ENCODE assay signal across 16 cellular contexts in the genomic region with DNA sequence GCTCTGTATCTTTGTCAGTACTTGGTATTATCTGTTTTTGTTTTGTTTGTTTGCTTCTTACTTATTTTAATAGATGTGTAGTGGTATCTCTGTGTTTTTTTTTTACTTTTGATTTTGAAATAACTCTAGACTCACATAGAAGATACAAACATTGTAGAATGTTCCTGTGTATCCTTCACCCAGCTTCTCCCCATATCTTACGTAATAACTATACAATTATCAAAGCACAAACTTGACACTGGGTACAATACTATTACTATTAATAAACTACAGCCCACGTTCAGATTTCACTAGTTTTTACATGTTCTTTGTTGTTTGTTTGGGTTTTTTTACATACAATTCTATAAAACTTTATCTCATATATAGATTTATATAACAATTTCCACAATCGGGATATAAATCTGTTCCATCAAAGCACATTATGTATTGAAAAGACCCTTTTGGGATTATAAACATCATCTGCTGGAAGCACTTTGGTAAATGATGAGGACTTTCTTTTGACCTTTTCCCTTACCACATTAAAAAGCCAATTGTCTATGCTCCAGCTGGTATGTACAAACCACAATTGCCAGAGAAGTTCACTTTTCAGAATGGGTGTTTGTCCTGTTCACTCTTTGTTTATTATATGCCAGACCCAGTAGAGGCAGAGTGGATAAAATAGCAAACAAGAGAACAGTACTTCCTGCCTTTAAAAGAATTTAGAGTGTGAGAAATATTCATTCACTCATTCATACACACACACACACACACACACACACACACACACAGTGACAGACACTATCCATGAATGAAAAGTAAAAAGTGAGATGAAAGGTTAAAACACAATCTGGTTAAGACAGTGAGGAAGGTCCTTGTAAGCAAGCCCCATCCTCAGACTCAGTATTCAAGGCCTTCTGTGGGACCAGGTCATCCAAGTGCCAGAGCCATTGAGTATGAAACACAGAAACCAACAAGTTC.
A peak's percentile ranks its signal among the peaks of the same experiment; 100 is the strongest.
DNase-seq lines count a peak whose midpoint lies in the region; ATAC-seq and TF ChIP-seq lines count a peak whose summit lies in the region.
"Had no signal": no experiment of that assay in that cellular context is flagged by ENCODE, and none has a peak within 500 bp of the region (broad histone marks: within the 10 kb centered on the region; RNA-seq: fewer than 3 reads in every experiment).

No MANE protein-coding gene starts in this region.

- no peak overlapping the region for H3K4ac ChIP-seq in IMR-90 (ENCODE audit: low read depth, low read length)

- peak overlapping the region; percentile 5; the same call in 1 of the 2 replicates for H3K4me2 ChIP-seq in IMR-90 (ENCODE audit: low read depth, low read length)

- H4K91ac ChIP-seq in IMR-90 (ENCODE audit: insufficient read depth, low read depth, low read length): no peak overlapping the region

- no peak overlapping the region for H4K5ac ChIP-seq in IMR-90 (ENCODE audit: low read depth, low read length)

- peaks cover 65% of the 10 kb centered on the region for H3K4me1 ChIP-seq in CD4-positive, alpha-beta memory T cell (ENCODE audit: insufficient read depth, low read length)
- peaks cover 12% of the 10 kb centered on the region for H3K4me1 ChIP-seq in IMR-90 (ENCODE audit: control insufficient read depth, insufficient read depth, low read length)
- H3K4me1 ChIP-seq in gastroesophageal sphincter: peaks cover 7 to 47% (median 9%) of the 10 kb centered on the region in 3 donors
- H3K4me1 ChIP-seq: uterus had no signal

- H3K4me1 Mint-ChIP-seq in CD4-positive, alpha-beta memory T cell: peaks cover 60 to 89% (median 76%) of the 10 kb centered on the region in 4 donors

- H3K36me3 ChIP-seq in CD4-positive, alpha-beta memory T cell (ENCODE audit: insufficient read depth, low read length): no peaks in the 10 kb centered on the region
- H3K36me3 ChIP-seq in IMR-90 (ENCODE audit: control insufficient read depth, insufficient read depth, low read length): no peaks in the 10 kb centered on the region; the same call in 1 of the 2 replicates
- no peaks in the 10 kb centered on the region for H3K36me3 ChIP-seq in gastroesophageal sphincter
- H3K36me3 ChIP-seq: cardiac muscle cell, uterus had no signal

- in situ Hi-C loops in IMR-90 (cut with MboI; ENCODE audit: low sequenced_read_pairs): no loop called here
- in situ Hi-C loops in astrocyte of the spinal cord (cut with HindIII; ENCODE audit: low sequenced_read_pairs): no loop called here

- peak overlapping the region in 6 of 7 donors; percentile 19 to 83 (median 43) for H3K27ac Mint-ChIP-seq in CD4-positive, alpha-beta memory T cell
- H3K27ac Mint-ChIP-seq: B cell had no signal

- no peak for TF ChIP-seq POLR2A in IMR-90 (IDR thresholded peaks at IDR 0.05; ENCODE audit: low read depth, low read length)
- TF ChIP-seq POLR2A in gastroesophageal sphincter (IDR thresholded peaks at IDR 0.05): no peak

- H3K56ac ChIP-seq in IMR-90 (ENCODE audit: extremely low read depth, insufficient read depth, low read length): no peak overlapping the region

- dilution Hi-C loops in IMR-90 (cut with HindIII; ENCODE audit: low sequenced_read_pairs, unreplicated experiment): no loop called here

- H2BK15ac ChIP-seq in IMR-90 (ENCODE audit: low read depth, low read length): 0 out of 3 replicates have a peak overlapping the region, but pooled peaks have one; percentile 19

- no peak overlapping the region for H2BK5ac ChIP-seq in IMR-90 (ENCODE audit: low read depth, low read length, poor library complexity, severe bottlenecking)

- H3K4me3 ChIP-seq in CD4-positive, alpha-beta memory T cell (ENCODE audit: low read length in 2 of 2): no peak overlapping the region
- H3K4me3 ChIP-seq in IMR-90 (ENCODE audit: insufficient read depth, low read depth, low read length) (no peak overlapping the region), astrocyte of the spinal cord (ENCODE audit: low read depth, low read length) (no peak overlapping the region), gastroesophageal sphincter (no peak overlapping the region)
- H3K4me3 ChIP-seq: cardiac muscle cell, uterus had no signal

- TF ChIP-seq CTCF in IMR-90 (conservative IDR thresholded peaks at IDR 0.05; ENCODE audit: low read depth, low read length) (no peak), astrocyte of the spinal cord (IDR thresholded peaks at IDR 0.05; ENCODE audit: low read depth, low read length) (no peak), gastroesophageal sphincter (IDR thresholded peaks at IDR 0.05) (no peak)

- no peak overlapping the region for H3K27ac ChIP-seq in CD4-positive, alpha-beta memory T cell (ENCODE audit: low read depth, low read length)
- H3K27ac ChIP-seq in IMR-90 (ENCODE audit: insufficient read depth, low read length): no peak overlapping the region
- no peak overlapping the region for H3K27ac ChIP-seq in gastroesophageal sphincter
- H3K27ac ChIP-seq: cardiac muscle cell, uterus had no signal

- no peak overlapping the region for H2AK9ac ChIP-seq in IMR-90 (replicated peaks; ENCODE audit: low read depth, low read length, poor library complexity)

- ATAC-seq in IMR-90 (ENCODE audit: low read depth) (peak; percentile 27), gastroesophageal sphincter (no peak)
- ATAC-seq: left colon, right cardiac atrium had no signal

- no peak overlapping the region for H2BK20ac ChIP-seq in IMR-90 (ENCODE audit: low read depth, low read length)

- no peak for TF ChIP-seq RAD21 in IMR-90 (IDR thresholded peaks at IDR 0.05; ENCODE audit: low read length)

- no peaks in the 10 kb centered on the region for H3K9me3 Mint-ChIP-seq in CD4-positive, alpha-beta memory T cell
- H3K9me3 Mint-ChIP-seq: nephron had no signal

- H3K23ac ChIP-seq in IMR-90 (ENCODE audit: low read depth, low read length): 0 out of 2 replicates have a peak overlapping the region, but pooled peaks have one; percentile 25

- no TSS peak for BruUV-seq in IMR-90 (replicated peaks; lab: Mats Ljungman, UMichigan)

- H2AK5ac ChIP-seq in IMR-90 (ENCODE audit: low read depth, low read length): peak overlapping the region; percentile 70

- peaks cover under 1 to 32% of the 10 kb centered on the region in 2 experiments; a peak in 3 of 4 replicates for H3K79me1 ChIP-seq in IMR-90 (ENCODE audit: low read depth in 1 of 2, low read length in 2 of 2)

- POLR2A ChIA-PET in CD4-positive, alpha-beta memory T cell (lab: Charles Lee; ENCODE audit: partially characterized antibody): no interaction called here
- POLR2A ChIA-PET in IMR-90 (lab: Charles Lee; ENCODE audit: unreplicated experiment): no interaction called here

- H3K27me3 Mint-ChIP-seq in CD4-positive, alpha-beta memory T cell: no peaks in the 10 kb centered on the region
- H3K27me3 Mint-ChIP-seq: B cell had no signal

- CTCF ChIA-PET in CD4-positive, alpha-beta memory T cell (lab: Charles Lee; ENCODE audit: partially characterized antibody): no interaction called here
- CTCF ChIA-PET in IMR-90 (lab: Yijun Ruan, JAX): no interaction called here

- no peak overlapping the region for H2AFZ ChIP-seq in IMR-90 (replicated peaks; ENCODE audit: low read length, poor library complexity)

- H3K4me3 Mint-ChIP-seq in CD4-positive, alpha-beta memory T cell: peak overlapping the region in 2 of 8 donors; percentile 35 to 59
- H3K4me3 Mint-ChIP-seq: B cell, nephron had no signal

- H4K20me1 ChIP-seq in IMR-90 (ENCODE audit: insufficient read depth, low read length): peaks cover 11% of the 10 kb centered on the region

- 0 out of 2 replicates have a peak overlapping the region, but pooled peaks have one; percentile 32 for H3K14ac ChIP-seq in IMR-90 (replicated peaks; ENCODE audit: low read depth, low read length)

- DNase-seq in CD4-positive, alpha-beta memory T cell: no peak
- DNase-seq in IMR-90 (no peak), astrocyte of the spinal cord (ENCODE audit: low read depth, low spot score) (peak; percentile 18), myocyte (ENCODE audit: low read depth) (peak; percentile 18), middle frontal gyrus (ENCODE audit: extremely low spot score, low spot score) (no peak), NCI-H1092 (lab: John Stamatoyannopoulos, UW) (no peak)
- no peak for DNase-seq in activated CD4-positive, alpha-beta T cell treated with anti-CD3 and anti-CD28 coated beads, Interleukin-2, amount 50 U/mL, for 4 hours
- DNase-seq: activated gamma-delta T cell treated with Interleukin-2 at 50 U/mL for 16 hours, left colon, NCI-H510A treated with DMSO at 0.1 percent for 48 hours, right cardiac atrium, uterus had no signal

- no peaks in the 10 kb centered on the region for H3K9me3 ChIP-seq in CD4-positive, alpha-beta memory T cell (ENCODE audit: control insufficient read depth in 1 of 2, low read length in 2 of 2)
- H3K9me3 ChIP-seq in IMR-90 (ENCODE audit: control insufficient read depth, insufficient read depth, low read length) (no peaks in the 10 kb centered on the region), gastroesophageal sphincter (no peaks in the 10 kb centered on the region)
- H3K9me3 ChIP-seq: uterus had no signal

- peaks cover 8% of the 10 kb centered on the region for H3K9me1 ChIP-seq in IMR-90 (ENCODE audit: insufficient read depth, low read length)

- H3K18ac ChIP-seq in IMR-90 (ENCODE audit: low read depth, low read length): peak overlapping the region; percentile 24; the same call in 1 of the 2 replicates

- H3K27me3 ChIP-seq in CD4-positive, alpha-beta memory T cell (ENCODE audit: insufficient read depth, low read length): no peaks in the 10 kb centered on the region
- H3K27me3 ChIP-seq in IMR-90 (ENCODE audit: control insufficient read depth, insufficient read depth, low read length) (no peaks in the 10 kb centered on the region), gastroesophageal sphincter (no peaks in the 10 kb centered on the region)
- H3K27me3 ChIP-seq: uterus had no signal

- no peak overlapping the region for H4K8ac ChIP-seq in IMR-90 (ENCODE audit: low read depth in 2 of 2, low read length in 2 of 2)

- no CpG with 5 or more reads among the region's 3 CpGs for WGBS in IMR-90 (ENCODE audit: extremely low coverage in 2 of 2, insufficient read length in 1 of 2), 2 experiments
- 64 to 78% methylated on average over 3 of the region's 3 CpGs for WGBS in gastroesophageal sphincter (ENCODE audit: low coverage in 1 of 2), 2 donors

- no peaks in the 10 kb centered on the region for H3K36me3 Mint-ChIP-seq in CD4-positive, alpha-beta memory T cell

- no peak for TF ChIP-seq EP300 in gastroesophageal sphincter (IDR thresholded peaks at IDR 0.05)

- intact Hi-C loops in CD4-positive, alpha-beta memory T cell (cut with micrococcal nuclease): no loop called here
- intact Hi-C loops in IMR-90 (cut with micrococcal nuclease): loop anchor here (5.0 kb wide), 1 partner anchor 112 kb away; a partner anchor contains a TSS

- H2BK120ac ChIP-seq in IMR-90 (ENCODE audit: low read depth, low read length): no peak overlapping the region

- H3K9ac ChIP-seq in IMR-90 (ENCODE audit: low read depth, low read length): no peak overlapping the region

Comparison
In these comparisons a context has a peak if more than half of its experiments do, and no peak if none do; other contexts are left out.
1. DNase-seq: peak in astrocyte of the spinal cord (single experiment) and myocyte (single experiment); none in CD4-positive, alpha-beta memory T cell (0 of 5), IMR-90 (single experiment), middle frontal gyrus (single experiment), NCI-H1092 (single experiment) and activated CD4-positive, alpha-beta T cell treated with anti-CD3 and anti-CD28 coated beads, Interleukin-2, amount 50 U/mL, for 4 hours (0 of 2).